In the genomic region with DNA sequence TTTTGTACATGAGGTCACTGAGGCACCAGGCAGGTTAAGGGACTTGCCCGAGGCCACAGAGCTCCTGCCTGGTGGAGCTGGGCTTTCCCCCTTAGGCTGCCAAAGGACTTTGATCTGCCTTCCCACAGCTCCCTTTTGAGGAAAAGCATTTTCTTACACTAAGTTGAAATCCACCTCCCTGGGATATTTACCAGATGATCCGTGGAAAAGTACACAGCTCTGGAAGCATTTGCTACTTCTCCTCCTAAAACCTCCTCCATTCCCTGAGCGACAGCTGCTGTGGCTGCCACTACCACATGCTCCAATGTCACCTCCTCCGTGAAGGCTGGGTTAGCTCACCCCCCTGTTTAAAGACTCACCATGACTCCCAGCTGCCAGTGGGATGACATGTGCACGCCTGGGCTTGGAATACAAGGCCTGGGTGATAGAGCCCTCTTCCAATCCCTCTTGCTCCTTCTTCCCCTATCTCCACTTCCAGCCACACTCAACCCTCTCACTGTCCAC, we compare ENCODE assay signal across 8 cellular contexts. TPM values are rescaled to one million over a fixed set of nuclear protein-coding genes. Genes with fewer than 3 reads are reported as not detected.
A peak's percentile ranks its signal among the peaks of the same experiment; 100 is the strongest.
DNase-seq lines count a peak whose midpoint lies in the region; ATAC-seq and TF ChIP-seq lines count a peak whose summit lies in the region.

No MANE protein-coding gene starts in this region.

- no peaks in the 10 kb centered on the region for H3K9me3 Mint-ChIP-seq in activated naive CD4-positive, alpha-beta T cell treated with anti-CD3 and anti-CD28 coated beads, Interleukin-2, amount 50 U/mL, for 24 hours

- no peak overlapping the region for H3K4me3 ChIP-seq in fibroblast of villous mesenchyme (ENCODE audit: low read depth, low read length)

- DNase-seq in activated naive CD4-positive, alpha-beta T cell treated with Interleukin-2 at 50 U/mL for 16 hours = no peak
- DNase-seq in SHP77 treated with DMSO at 0.1 percent for 48 hours (lab: John Stamatoyannopoulos, UW) (peak; percentile 97), fibroblast of villous mesenchyme (ENCODE audit: low read depth) (peak; percentile 59), posterior cingulate gyrus (peak in 8 of 10 donors; percentile 47 to 94 (median 72)), C1 segment of cervical spinal cord (lab: John Stamatoyannopoulos, UW) (no peak), SKM-1 treated with dmso at 0.1 percent for 144 hours (lab: John Stamatoyannopoulos, UW; ENCODE audit: unreplicated experiment) (no peak)

- intact Hi-C loops in posterior cingulate gyrus (cut with DNase I) = loop anchor here (5.0 kb wide), 1 partner anchor 106 kb away; no protein-coding TSS in a partner anchor

- TF ChIP-seq CTCF in fibroblast of villous mesenchyme (IDR thresholded peaks at IDR 0.05; ENCODE audit: insufficient read depth, low read depth, low read length) = no peak

- peak overlapping the region; percentile 26 for H3K4me3 Mint-ChIP-seq in activated naive CD4-positive, alpha-beta T cell treated with anti-CD3 and anti-CD28 coated beads, Interleukin-2, amount 50 U/mL, for 24 hours

- H3K27ac Mint-ChIP-seq in activated naive CD4-positive, alpha-beta T cell treated with anti-CD3 and anti-CD28 coated beads, Interleukin-2, amount 50 U/mL, for 24 hours = no peak overlapping the region

- no peaks in the 10 kb centered on the region for H3K36me3 Mint-ChIP-seq in activated naive CD4-positive, alpha-beta T cell treated with anti-CD3 and anti-CD28 coated beads, Interleukin-2, amount 50 U/mL, for 24 hours

- H3K4me1 Mint-ChIP-seq in activated naive CD4-positive, alpha-beta T cell treated with anti-CD3 and anti-CD28 coated beads, Interleukin-2, amount 50 U/mL, for 24 hours = peaks cover 39% of the 10 kb centered on the region

- no peak for ATAC-seq in HG02763 (IDR thresholded peaks at IDR 0.05; ENCODE audit: unreplicated experiment)

- H3K27me3 Mint-ChIP-seq in activated naive CD4-positive, alpha-beta T cell treated with anti-CD3 and anti-CD28 coated beads, Interleukin-2, amount 50 U/mL, for 24 hours = no peaks in the 10 kb centered on the region

RNA-seq across cellular contexts. Expression of a gene that starts 1.2 kb away (rescaled TPM):
- 157 and 178 TPM in 2 replicates for total RNA-seq in fibroblast of villous mesenchyme

Comparison
In these comparisons a context has a peak if more than half of its experiments do, and no peak if none do; other contexts are left out.
1. DNase-seq: peak in SHP77 treated with DMSO at 0.1 percent for 48 hours (single experiment), fibroblast of villous mesenchyme (single experiment) and posterior cingulate gyrus (8 of 10); none in activated naive CD4-positive, alpha-beta T cell treated with Interleukin-2 at 50 U/mL for 16 hours (single experiment), C1 segment of cervical spinal cord (0 of 14) and SKM-1 treated with dmso at 0.1 percent for 144 hours (single experiment).